10 cellular contexts compared by ENCODE assay signal in the genomic region with DNA sequence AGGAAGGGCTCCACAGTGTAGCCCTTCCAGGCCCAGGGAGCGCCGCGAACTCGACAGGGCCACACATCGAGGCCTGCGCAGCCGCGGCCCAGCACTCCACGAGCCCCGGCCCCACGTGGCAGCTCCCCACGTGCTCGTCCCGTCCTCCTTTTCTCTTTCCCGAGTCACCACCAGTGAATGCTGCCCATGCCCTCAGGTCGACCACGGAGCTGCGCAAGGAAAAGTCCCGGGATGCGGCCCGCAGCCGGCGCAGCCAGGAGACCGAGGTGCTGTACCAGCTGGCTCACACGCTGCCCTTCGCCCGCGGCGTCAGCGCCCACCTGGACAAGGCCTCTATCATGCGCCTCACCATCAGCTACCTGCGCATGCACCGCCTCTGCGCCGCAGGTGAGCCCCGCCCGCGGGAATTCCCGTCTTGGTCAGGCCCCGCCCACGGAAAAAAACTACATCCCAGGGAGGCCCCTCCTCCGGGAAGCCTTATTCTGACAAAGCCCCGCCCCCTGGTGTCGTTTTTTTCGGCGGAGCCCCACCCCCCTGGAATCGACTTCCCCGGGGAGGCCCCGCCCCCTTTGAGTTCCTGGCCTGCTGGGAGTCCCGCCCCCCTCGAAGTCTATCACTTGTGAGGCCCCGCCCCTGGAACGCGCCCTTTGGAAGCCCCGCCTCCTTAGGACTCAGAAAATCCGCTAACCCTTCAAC. TPM values are rescaled to one million over a fixed set of nuclear protein-coding genes. Genes with fewer than 3 reads are reported as not detected.
DNase-seq lines count a peak whose midpoint lies in the region; ATAC-seq and TF ChIP-seq lines count a peak whose summit lies in the region.
"Had no signal": no experiment of that assay in that cellular context is flagged by ENCODE, and none has a peak within 500 bp of the region (broad histone marks: within the 10 kb centered on the region; RNA-seq: fewer than 3 reads in every experiment).

No MANE protein-coding gene starts in this region.

- peaks cover 11% of the 10 kb centered on the region for H3K9me3 ChIP-seq in H9 (ENCODE audit: control insufficient read depth, low read depth, low read length)
- H3K9me3 ChIP-seq in adrenal gland (replicated peaks in 1 of 3), result no peaks in the 10 kb centered on the region
- no peaks in the 10 kb centered on the region for H3K9me3 ChIP-seq in right cardiac atrium (ENCODE audit: control insufficient read depth, low read length)
- H3K9me3 ChIP-seq in prostate gland, result no peaks in the 10 kb centered on the region

- TF ChIP-seq POLR2A in adrenal gland (IDR thresholded peaks at IDR 0.05), result no peak
- no peak for TF ChIP-seq POLR2A in prostate gland (IDR thresholded peaks at IDR 0.05)

- no peak overlapping the region for H3T11ph ChIP-seq in H9 (ENCODE audit: low read length)

- no peak overlapping the region for H3K9ac ChIP-seq in H9 (ENCODE audit: extremely low read depth, insufficient read length, low read length)

- H2BK120ac ChIP-seq in H9 (ENCODE audit: low read depth, low read length, poor library complexity, severe bottlenecking), result no peak overlapping the region

- H3K56ac ChIP-seq in H9 (ENCODE audit: insufficient read length, low read depth, low read length), result no peak overlapping the region

- DNase-seq in H9 (peak; percentile 98), adrenal gland (peak; percentile 51 to 83 (median 66)), right cardiac atrium (peak; percentile 87 to 91 (median 90)), prostate gland (ENCODE audit: low spot score) (no peak), NCI-H748 treated with DMSO at 0.1 percent for 48 hours (lab: John Stamatoyannopoulos, UW) (no peak), NCI-H345 treated with DMSO at 0.1 percent for 48 hours (lab: John Stamatoyannopoulos, UW; ENCODE audit: unreplicated experiment) (no peak), AML-193 (lab: John Stamatoyannopoulos, UW) (no peak)
- DNase-seq: activated naive CD8-positive, alpha-beta T cell treated with anti-CD3 and anti-CD28 coated beads, Interleukin-2, amount 10 ng/mL, durations not matched to agents 7 days and 5 days; occipital lobe had no signal

- peak overlapping the region; percentile 79 to 91 for H3K4me3 Mint-ChIP-seq in H9
- H3K4me3 Mint-ChIP-seq: activated naive CD8-positive, alpha-beta T cell treated with anti-CD3 and anti-CD28 coated beads, Interleukin-2, amount 10 ng/mL, durations not matched to agents 7 days and 5 days had no signal

- H3K27me3 Mint-ChIP-seq in H9 (ENCODE audit: low read depth), result no peaks in the 10 kb centered on the region; the same call in 1 of the 2 replicates

- peaks cover 24 to 25% of the 10 kb centered on the region in 2 experiments for H3K9me3 Mint-ChIP-seq in H9

- H3K79me1 ChIP-seq in H9 (ENCODE audit: insufficient read depth, low read depth, low read length, poor library complexity, severe bottlenecking), result peaks cover 3% of the 10 kb centered on the region

- H4K91ac ChIP-seq in H9 (ENCODE audit: insufficient read length, low read depth, low read length), result peak overlapping the region; percentile 56

- peak overlapping the region; percentile 90 for H3K14ac ChIP-seq in H9 (ENCODE audit: insufficient read depth, low read length)

- peaks cover 29 to 37% of the 10 kb centered on the region in 2 experiments for H3K4me1 Mint-ChIP-seq in H9
- H3K4me1 Mint-ChIP-seq: activated naive CD8-positive, alpha-beta T cell treated with anti-CD3 and anti-CD28 coated beads, Interleukin-2, amount 10 ng/mL, durations not matched to agents 7 days and 5 days had no signal

- H4K8ac ChIP-seq in H9 (replicated peaks; ENCODE audit: insufficient read length, low read depth, low read length), result no peak overlapping the region

- no peaks in the 10 kb centered on the region for H4K20me1 ChIP-seq in H9 (ENCODE audit: control insufficient read depth, insufficient read depth, insufficient read length)

- H4K5ac ChIP-seq in H9 (ENCODE audit: insufficient read length, low read depth, low read length), result no peak overlapping the region

- H3K79me2 ChIP-seq in H9 (ENCODE audit: insufficient read depth, low read length), result no peaks in the 10 kb centered on the region

- no peak overlapping the region; the same call in 1 of the 2 replicates for H3K4ac ChIP-seq in H9 (ENCODE audit: low read depth, low read length)

- peaks cover 4% of the 10 kb centered on the region for H3K23me2 ChIP-seq in H9 (ENCODE audit: insufficient read length, low read depth, low read length, poor library complexity, severe bottlenecking)

- H2AFZ ChIP-seq in H9 (ENCODE audit: low read length), result no peak overlapping the region

- H3K4me1 ChIP-seq in H9 (ENCODE audit: insufficient read depth, low read length), result no peaks in the 10 kb centered on the region; the same call in 1 of the 2 replicates
- peaks cover 10 to 42% of the 10 kb centered on the region in 2 donors for H3K4me1 ChIP-seq in adrenal gland (replicated peaks in 1 of 2)
- peaks cover 10% of the 10 kb centered on the region for H3K4me1 ChIP-seq in right cardiac atrium (ENCODE audit: control insufficient read depth, insufficient read depth, low read length)
- peaks cover 13% of the 10 kb centered on the region for H3K4me1 ChIP-seq in prostate gland (replicated peaks)

- H2AK5ac ChIP-seq in H9 (ENCODE audit: insufficient read length, low read length), result no peak overlapping the region

- H3K36me3 Mint-ChIP-seq in H9 (ENCODE audit: insufficient read depth in 1 of 3, low read depth in 3 of 3), result peaks cover 37 to 45% (median 39%) of the 10 kb centered on the region in 3 experiments
- H3K36me3 Mint-ChIP-seq: activated naive CD8-positive, alpha-beta T cell treated with anti-CD3 and anti-CD28 coated beads, Interleukin-2, amount 10 ng/mL, durations not matched to agents 7 days and 5 days had no signal

- no peaks in the 10 kb centered on the region for H3K27me3 ChIP-seq in H9 (ENCODE audit: insufficient read depth, low read length)
- no peaks in the 10 kb centered on the region for H3K27me3 ChIP-seq in adrenal gland
- H3K27me3 ChIP-seq in right cardiac atrium (ENCODE audit: control insufficient read depth, insufficient read depth), result no peaks in the 10 kb centered on the region
- H3K27me3 ChIP-seq in prostate gland (replicated peaks; ENCODE audit: insufficient read depth), result no peaks in the 10 kb centered on the region

- intact Hi-C loops in adrenal gland (cut with DNase I) (no loop called here), right cardiac atrium (cut with DNase I) (no loop called here), prostate gland (cut with DNase I) (no loop called here)

- H3K4me3 ChIP-seq in adrenal gland, result peak overlapping the region in 1 of 4 donors; percentile 15
- no peak overlapping the region for H3K4me3 ChIP-seq in right cardiac atrium (ENCODE audit: low read length)
- no peak overlapping the region for H3K4me3 ChIP-seq in prostate gland

- no peak overlapping the region for H3K27ac ChIP-seq in H9 (ENCODE audit: insufficient read length, low read depth, low read length)
- H3K27ac ChIP-seq in adrenal gland, result peak overlapping the region in 2 of 5 donors; percentile 68 to 78
- H3K27ac ChIP-seq in right cardiac atrium (ENCODE audit: low read length), result peak overlapping the region; percentile 22
- peak overlapping the region; percentile 23 to 52 for H3K27ac ChIP-seq in prostate gland

- no peak overlapping the region for H2BK12ac ChIP-seq in H9 (ENCODE audit: insufficient read length, low read depth, low read length)

- H2BK5ac ChIP-seq in H9 (ENCODE audit: insufficient read length, low read length), result no peak overlapping the region

- H3K18ac ChIP-seq in H9 (ENCODE audit: insufficient read length, low read depth, low read length), result peak overlapping the region; percentile 85

- H2BK20ac ChIP-seq in H9 (ENCODE audit: low read depth, low read length, poor library complexity, severe bottlenecking), result no peak overlapping the region

- H2BK15ac ChIP-seq in H9 (ENCODE audit: low read depth, low read length), result no peak overlapping the region

- TF ChIP-seq CTCF in H9 (conservative IDR thresholded peaks at IDR 0.05) (no peak), adrenal gland (IDR thresholded peaks at IDR 0.05) (no peak), prostate gland (IDR thresholded peaks at IDR 0.05) (no peak)

- ATAC-seq in right cardiac atrium, result peak in 1 of 2 donors; percentile 47
- ATAC-seq in HG02571 (IDR thresholded peaks at IDR 0.05; ENCODE audit: unreplicated experiment), result no peak

- H3K36me3 ChIP-seq in adrenal gland (replicated peaks in 1 of 2) (peaks cover 0 to 7% of the 10 kb centered on the region in 2 donors), prostate gland (peaks cover 0 to 3% of the 10 kb centered on the region in 2 donors)

- peak overlapping the region; percentile 98 to 100 (median 100) for H3K27ac Mint-ChIP-seq in H9
- H3K27ac Mint-ChIP-seq: activated naive CD8-positive, alpha-beta T cell treated with anti-CD3 and anti-CD28 coated beads, Interleukin-2, amount 10 ng/mL, durations not matched to agents 7 days and 5 days had no signal

- no CpG with 5 or more reads among the region's 56 CpGs for WGBS in H9 (ENCODE audit: extremely low coverage, insufficient read length, low lambda C conversion rate)
- WGBS in adrenal gland, 4 donors, result 59 to 72% (median 63%) methylated on average over 21 to 56 of the region's 56 CpGs
- WGBS in right cardiac atrium, result 54% methylated on average over 56 of the region's 56 CpGs
- WGBS in prostate gland, result 56% methylated on average over 50 of the region's 56 CpGs

- peak overlapping the region; percentile 10 for H3K4me2 ChIP-seq in H9 (ENCODE audit: insufficient read depth, insufficient read length, low read length)

- H3K23ac ChIP-seq in H9 (ENCODE audit: insufficient read length, low read depth, low read length), result no peak overlapping the region

RNA-seq across cellular contexts. Expression of gene HIF3A, which starts 7.0 kb away (rescaled TPM):
- 31.5 and 31.9 TPM in 2 replicates for total RNA-seq in H9 (2021)
- 10 to 100 TPM in 7 of 8 donors, 1 to 10 TPM in 1; 4.4 to 67.0 (median 24.0) TPM for total RNA-seq in adrenal gland
- 10 to 100 TPM in 2 of 3 donors, 1 to 10 TPM in 1; 2.7 to 69.0 (median 17.2) TPM for polyA plus RNA-seq in adrenal gland
- 100 to 1,000 TPM in 1 of 4 donors, 10 to 100 TPM in 3; 60.0 to 132 (median 90.8) TPM for total RNA-seq in right cardiac atrium
- polyA plus RNA-seq in right cardiac atrium, result 94.7 TPM
- total RNA-seq in prostate gland, result 10 to 100 TPM; 42.8 to 97.6 TPM
- total RNA-seq: activated naive CD8-positive, alpha-beta T cell treated with anti-CD3 and anti-CD28 coated beads, Interleukin-2, amount 10 ng/mL, durations not matched to agents 7 days and 5 days had no signal

RNA-seq across cellular contexts. Expression of gene PPP5C, which starts 43.0 kb away (rescaled TPM):
- total RNA-seq in H9 (2021) (108 and 111 TPM in 2 replicates), adrenal gland (10 to 100 TPM; 56.3 to 97.6 (median 74.4) TPM), right cardiac atrium (10 to 100 TPM; 62.4 to 74.1 (median 64.7) TPM), prostate gland (10 to 100 TPM; 81.4 to 84.3 TPM)
- polyA plus RNA-seq in adrenal gland (100 to 1,000 TPM in 1 of 3 donors, 10 to 100 TPM in 2; 42.3 to 135 (median 75.4) TPM), right cardiac atrium (62.7 TPM)

Comparison
In these comparisons a context has a peak if more than half of its experiments do, and no peak if none do; other contexts are left out.
1. DNase-seq: peak in H9 (single experiment), adrenal gland (7 of 7) and right cardiac atrium (3 of 3); none in prostate gland (single experiment), NCI-H748 treated with DMSO at 0.1 percent for 48 hours (single experiment), NCI-H345 treated with DMSO at 0.1 percent for 48 hours (single experiment) and AML-193 (0 of 2).